Comparison of ENCODE assay signal across 10 cellular contexts in genomic region chr5:14720236-14720923, GRCh38. TPM values are rescaled to one million over a fixed set of nuclear protein-coding genes. Genes with fewer than 3 reads are reported as not detected.
A peak's percentile ranks its signal among the peaks of the same experiment; 100 is the strongest.
DNase-seq lines count a peak whose midpoint lies in the region; ATAC-seq, FAIRE-seq and TF ChIP-seq lines count a peak whose summit lies in the region.
"Had no signal": no experiment of that assay in that cellular context is flagged by ENCODE, and none has a peak within 500 bp of the region (broad histone marks: within the 10 kb centered on the region; RNA-seq: fewer than 3 reads in every experiment).

No MANE protein-coding gene starts in this region.

- H3K4me2 ChIP-seq in K562 (ENCODE audit: insufficient read depth, low read length) = no peak overlapping the region
- H3K4me2 ChIP-seq in mesendoderm (ENCODE audit: low read length) = no peak overlapping the region
- H3K4me2 ChIP-seq in mammary epithelial cell (ENCODE audit: insufficient read depth, low read depth, low read length) = no peak overlapping the region

- no peaks in the 10 kb centered on the region for H3K9me1 ChIP-seq in K562 (ENCODE audit: control insufficient read depth, insufficient read depth, low read length)

- ATAC-seq in CD4-positive, alpha-beta T cell (ENCODE audit: poor library complexity) = peak; percentile 62
- no peak for ATAC-seq in K562
- no peak for ATAC-seq in HG03565 (IDR thresholded peaks at IDR 0.05; ENCODE audit: unreplicated experiment)

- H3K56ac ChIP-seq in mesendoderm (ENCODE audit: low read length) = no peak overlapping the region

- no peak for TF ChIP-seq POLR2A in K562 (conservative IDR thresholded peaks at IDR 0.05)

- DNase-seq in CD4-positive, alpha-beta T cell = peak in 1 of 10 experiments; percentile 26
- DNase-seq in HFFc6 (peak; percentile 77), K562 (ENCODE audit: extremely low read depth in 1 of 4, low spot score in 3 of 4) (no peak), mesendoderm (peak; percentile 37), activated gamma-delta T cell (lab: John Stamatoyannopoulos, UW) (no peak), mammary epithelial cell (no peak), activated gamma-delta T cell treated with Interleukin-2 at 50 U/mL for 16 hours (no peak)
- DNase-seq: NCI-H524 had no signal

- intact Hi-C loops in CD4-positive, alpha-beta T cell (cut with DNase I, micrococcal nuclease) = no loop called here
- intact Hi-C loops in K562 (cut with micrococcal nuclease) (loop anchor here (10.0 kb wide), 1 partner anchor 154 kb away; the partner anchor contains the start of gene ANKH), mammary epithelial cell (cut with micrococcal nuclease) (loop anchor here (10.0 kb wide), 1 partner anchor 224 kb away; no protein-coding TSS in a partner anchor)

- H3K27me3 ChIP-seq in CD4-positive, alpha-beta T cell (ENCODE audit: control insufficient read depth, insufficient read depth, low read length) = no peaks in the 10 kb centered on the region
- peaks cover 2 to 6% of the 10 kb centered on the region in 2 experiments for H3K27me3 ChIP-seq in K562 (ENCODE audit: control insufficient read depth in 2 of 2, insufficient read depth in 2 of 2, low read length in 2 of 2)
- no peaks in the 10 kb centered on the region for H3K27me3 ChIP-seq in mesendoderm (ENCODE audit: insufficient read depth, low read length, poor library complexity)
- H3K27me3 ChIP-seq in mammary epithelial cell (ENCODE audit: insufficient read depth, low read length) = no peaks in the 10 kb centered on the region

- no peak for TF ChIP-seq EP300 in K562 (IDR thresholded peaks at IDR 0.05; ENCODE audit: low read length)

- H3K36me3 Mint-ChIP-seq in CD4-positive, alpha-beta T cell (ENCODE audit: low read depth) = peaks cover 78% of the 10 kb centered on the region
- H3K36me3 Mint-ChIP-seq in HFFc6 (ENCODE audit: low read depth) = peaks cover 54% of the 10 kb centered on the region

- BruUV-seq in K562 (replicated peaks; lab: Mats Ljungman, UMichigan) (no TSS peak), mammary epithelial cell (replicated peaks; lab: Mats Ljungman, UMichigan) (no TSS peak)

- H3K27ac Mint-ChIP-seq in CD4-positive, alpha-beta T cell = peak overlapping the region; percentile 73
- peak overlapping the region; percentile 87 for H3K27ac Mint-ChIP-seq in HFFc6

- H2AK5ac ChIP-seq in mesendoderm (ENCODE audit: low read length) = no peak overlapping the region

- no peaks in the 10 kb centered on the region for H3K9me3 ChIP-seq in CD4-positive, alpha-beta T cell (ENCODE audit: control insufficient read depth, low read length)
- H3K9me3 ChIP-seq in K562 (replicated peaks; ENCODE audit: control insufficient read depth, insufficient read depth, low read depth, low read length) (no peaks in the 10 kb centered on the region), mammary epithelial cell (replicated peaks; ENCODE audit: insufficient read depth, low read length) (no peaks in the 10 kb centered on the region)

- no peak for TF ChIP-seq RAD21 in K562 (CRISPR knock-in tag; conservative IDR thresholded peaks at IDR 0.05 in 1 of 2, IDR thresholded peaks at IDR 0.05 in 1 of 2)

- no peak overlapping the region for H3K18ac ChIP-seq in mesendoderm (ENCODE audit: low read length)

- peak overlapping the region; percentile 67 for H3K23ac ChIP-seq in mesendoderm (ENCODE audit: low read length)

- dilution Hi-C loops in mammary epithelial cell (cut with HindIII; ENCODE audit: low sequenced_read_pairs) = loop anchor here (5.0 kb wide), 1 partner anchor 257 kb away; no protein-coding TSS in a partner anchor

- H2BK120ac ChIP-seq in mesendoderm (ENCODE audit: low read depth, low read length) = no peak overlapping the region

- no peak overlapping the region for H2BK15ac ChIP-seq in mesendoderm (replicated peaks; ENCODE audit: low read depth)

- H3K27me3 Mint-ChIP-seq in CD4-positive, alpha-beta T cell = no peaks in the 10 kb centered on the region
- peaks cover 3% of the 10 kb centered on the region; the same call in 1 of the 2 replicates for H3K27me3 Mint-ChIP-seq in HFFc6 (ENCODE audit: insufficient read depth)

- no peak overlapping the region for H3K9ac ChIP-seq in K562 (ENCODE audit: insufficient read depth in 1 of 2, low read depth in 2 of 2, low read length in 2 of 2)
- no peak overlapping the region for H3K9ac ChIP-seq in mesendoderm (ENCODE audit: low read length)
- no peak overlapping the region for H3K9ac ChIP-seq in mammary epithelial cell (ENCODE audit: insufficient read depth, low read length)

- H3K79me2 ChIP-seq in K562 (ENCODE audit: control insufficient read depth, insufficient read depth, low read length) (no peaks in the 10 kb centered on the region), mesendoderm (ENCODE audit: control insufficient read depth, insufficient read depth, low read length) (no peaks in the 10 kb centered on the region), mammary epithelial cell (ENCODE audit: insufficient read depth, low read length) (no peaks in the 10 kb centered on the region)

- no peak for TF ChIP-seq CTCF in CD4-positive, alpha-beta T cell (IDR thresholded peaks at IDR 0.05)
- no peak; the same call in 1 of the 2 replicates for TF ChIP-seq CTCF in HFFc6 (IDR thresholded peaks at IDR 0.05)
- TF ChIP-seq CTCF in K562 (IDR thresholded peaks at IDR 0.05 in 2 of 3, conservative IDR thresholded peaks at IDR 0.05 in 1 of 3; ENCODE audit: insufficient read depth in 2 of 3, low read depth in 1 of 3, low read length in 3 of 3) = no peak
- TF ChIP-seq CTCF in mammary epithelial cell (conservative IDR thresholded peaks at IDR 0.05 in 1 of 2, IDR thresholded peaks at IDR 0.05 in 1 of 2; ENCODE audit: extremely low read depth in 1 of 2, insufficient read depth in 1 of 2, low read depth in 1 of 2, low read length in 2 of 2) = no peak

- H3K4me3 Mint-ChIP-seq in CD4-positive, alpha-beta T cell = no peak overlapping the region
- H3K4me3 Mint-ChIP-seq in HFFc6 = peak overlapping the region; percentile 27; the same call in 1 of the 2 replicates

- H3K4me1 ChIP-seq in K562 (replicated peaks in 1 of 2; ENCODE audit: control insufficient read depth in 2 of 2, insufficient read depth in 2 of 2, low read length in 2 of 2) (peaks cover 0 to 6% of the 10 kb centered on the region in 2 experiments; a peak in 3 of 5 replicates), mesendoderm (ENCODE audit: control insufficient read depth, low read depth, low read length) (no peaks in the 10 kb centered on the region), mammary epithelial cell (ENCODE audit: insufficient read depth, low read length) (no peaks in the 10 kb centered on the region)

- CTCF ChIA-PET in CD4-positive, alpha-beta T cell (lab: Charles Lee) = interaction anchor here (0.8 kb wide), 1 partner anchor 39 kb away, joined by 3 read pairs; no protein-coding TSS in a partner anchor
- CTCF ChIA-PET in K562 (lab: Yijun Ruan, JAX; ENCODE audit: low intra/inter-chr PET ratio) (no interaction called here), mammary epithelial cell (lab: Charles Lee; ENCODE audit: low non-redundant PET) (interaction anchor here (0.7 kb wide), 1 partner anchor 36 kb away, joined by 6 read pairs; no protein-coding TSS in a partner anchor)

- POLR2A ChIA-PET in CD4-positive, alpha-beta T cell (lab: Charles Lee) = interaction anchor here (0.8 to 3.6 kb wide), 5 partner anchors 14 to 272 kb away, joined by 3 to 28 read pairs (median 3); no protein-coding TSS in a partner anchor
- POLR2A ChIA-PET in K562 (lab: Yijun Ruan, JAX) = interaction anchor here (0.9 to 1.8 kb wide), 2 partner anchors 11 to 23 kb away, joined by 3 to 4 read pairs; no protein-coding TSS in a partner anchor

- WGBS in K562 (ENCODE audit: insufficient coverage, low coverage, missing lambda C conversion rate) = 72% methylated on average over 3 of the region's 3 CpGs
- WGBS in mesendoderm (ENCODE audit: extremely low coverage, insufficient coverage, low lambda C conversion rate) = no CpG with 5 or more reads among the region's 3 CpGs
- 100% methylated on average over 3 of the region's 3 CpGs for WGBS in mammary epithelial cell (ENCODE audit: low coverage, missing lambda C conversion rate)

- no peak overlapping the region for H3K27ac ChIP-seq in CD4-positive, alpha-beta T cell (ENCODE audit: low read depth, low read length)
- H3K27ac ChIP-seq in K562 (ENCODE audit: extremely low read depth, low read depth, low read length) (no peak overlapping the region), mesendoderm (ENCODE audit: low read depth, low read length) (no peak overlapping the region), mammary epithelial cell (ENCODE audit: insufficient read depth, low read depth, low read length) (no peak overlapping the region)

- H3K79me1 ChIP-seq in mesendoderm (ENCODE audit: low read length) = no peaks in the 10 kb centered on the region

- no peak overlapping the region for H4K5ac ChIP-seq in mesendoderm (ENCODE audit: low read length)

- H3K4me1 Mint-ChIP-seq in CD4-positive, alpha-beta T cell (ENCODE audit: low read depth) = peaks cover 40% of the 10 kb centered on the region
- peaks cover 42% of the 10 kb centered on the region for H3K4me1 Mint-ChIP-seq in HFFc6 (ENCODE audit: low read depth)

- H3K4me3 ChIP-seq in K562 (no peak overlapping the region), mesendoderm (ENCODE audit: low read length) (no peak overlapping the region), mammary epithelial cell (replicated peaks in 1 of 3; ENCODE audit: insufficient read depth in 1 of 3, low read depth in 2 of 3, low read length in 3 of 3) (no peak overlapping the region)

- H2BK5ac ChIP-seq in mesendoderm (ENCODE audit: low read length) = no peak overlapping the region

- H2AFZ ChIP-seq in K562 (ENCODE audit: low read depth, low read length) (no peak overlapping the region), mammary epithelial cell (ENCODE audit: low read depth, low read length) (no peak overlapping the region)

- H4K20me1 ChIP-seq in K562 (replicated peaks; ENCODE audit: control insufficient read depth, insufficient read depth, low read length) (no peaks in the 10 kb centered on the region), mammary epithelial cell (ENCODE audit: insufficient read depth, low read length) (no peaks in the 10 kb centered on the region)

- H3K36me3 ChIP-seq in K562 (ENCODE audit: control insufficient read depth, insufficient read depth, low read length) (0 out of 3 replicates have a peak, but pooled peaks cover 3% of the 10 kb centered on the region), mesendoderm (ENCODE audit: control insufficient read depth, insufficient read depth, low read length) (no peaks in the 10 kb centered on the region), mammary epithelial cell (ENCODE audit: insufficient read depth, low read length) (no peaks in the 10 kb centered on the region)

- no peaks in the 10 kb centered on the region for H3K9me3 Mint-ChIP-seq in CD4-positive, alpha-beta T cell
- no peaks in the 10 kb centered on the region; the same call in 1 of the 2 replicates for H3K9me3 Mint-ChIP-seq in HFFc6

- no peak overlapping the region for H4K8ac ChIP-seq in mesendoderm (ENCODE audit: low read depth, low read length)

- FAIRE-seq in K562 (lab: Jason Lieb, UNC) = no peak
- FAIRE-seq: TTC549 had no signal

- in situ Hi-C loops in K562 (cut with MboI) = no loop called here
- in situ Hi-C loops in mammary epithelial cell (cut with MboI; ENCODE audit: low sequenced_read_pairs in 2 of 2) = loop anchor here (5.0 to 25.0 kb wide), 2 partner anchors 282 to 1267 kb away; no protein-coding TSS in a partner anchor

- no peak overlapping the region for H3K4ac ChIP-seq in mesendoderm (ENCODE audit: low read depth, low read length)

RNA-seq across cellular contexts. Expression of gene OTULIN, which starts 55.9 kb away (rescaled TPM):
- total RNA-seq in CD4-positive, alpha-beta T cell = 10 to 100 TPM; 69.4 to 77.0 TPM
- 10 to 100 TPM; 17.5 to 22.0 (median 21.3) TPM for total RNA-seq in HFFc6 (2021; fragmentation: NEBNext Ultra II Directional; extraction: Animal tissue kit (Norgen Biotek cat#: 25700))
- total RNA-seq in K562 (2011; cell fraction: chromatin; rRNA removed; ENCODE audit: low replicate concordance) = 32.6 and 75.0 TPM in 2 replicates
- total RNA-seq in K562 (2011; cell fraction: nucleolus; rRNA removed) = 26.8 and 28.3 TPM in 2 replicates
- 49.0 and 63.9 TPM in 2 replicates for total RNA-seq in K562 (2011; cell fraction: nucleoplasm; rRNA removed)
- total RNA-seq in K562 (2014; rRNA removed) = 28.6 and 31.4 TPM in 2 replicates
- 21.5 and 24.6 TPM in 2 replicates for total RNA-seq in K562 (2014; rRNA removed; fragmentation: Illumina TruSeq; extraction: Trizol)
- 20.1 and 20.5 TPM in 2 replicates for total RNA-seq in K562 (2015; rRNA removed; fragmentation: Illumina TruSeq; extraction: Trizol)
- 33.6 and 34.7 TPM in 2 replicates for total RNA-seq in K562 (2021)
- 17.8 and 20.4 TPM in 2 replicates for polyA plus RNA-seq in K562 (2011; rRNA removed)
- polyA plus RNA-seq in K562 (2011; cell fraction: cytosol; rRNA removed) = 9.9 and 12.8 TPM in 2 replicates
- polyA plus RNA-seq in K562 (2011; cell fraction: nucleus; rRNA removed) = 19.0 and 19.8 TPM in 2 replicates
- polyA plus RNA-seq in K562 (2012) = 10.0 and 11.5 TPM in 2 replicates
- polyA plus RNA-seq in K562 (2014; fragmentation: Illumina TruSeq; extraction: Trizol) = 12.3 and 13.3 TPM in 2 replicates
- polyA plus RNA-seq in K562 (2014; fragmentation: Nextera tagmentation; extraction: Ambion mirVana) = 1 to 10 TPM; 3.3 to 3.5 TPM
- polyA plus RNA-seq in K562 (2014; rRNA removed) = 12.4 and 16.2 TPM in 2 replicates
- 32.2 and 36.9 TPM in 2 replicates for polyA minus RNA-seq in K562 (2011; rRNA and poly(A)+ RNA removed)
- 19.6 and 21.0 TPM in 2 replicates for polyA minus RNA-seq in K562 (2011; cell fraction: cytosol; rRNA and poly(A)+ RNA removed)
- 37.8 and 47.7 TPM in 2 replicates for polyA minus RNA-seq in K562 (2011; cell fraction: nucleus; rRNA and poly(A)+ RNA removed)
- polyA plus RNA-seq in mesendoderm (2013, experiment 1 of 2) = 6.4 TPM
- polyA plus RNA-seq in mesendoderm (2013, experiment 2 of 2) = 6.2 TPM
- 10 to 100 TPM; 45.6 to 56.0 TPM for total RNA-seq in mammary epithelial cell
- polyA plus RNA-seq in mammary epithelial cell = 13.7 TPM
- 11.3 TPM for polyA minus RNA-seq in mammary epithelial cell

Comparison
In these comparisons a context has a peak if more than half of its experiments do, and no peak if none do; other contexts are left out.
1. DNase-seq: peak in HFFc6 (single experiment) and mesendoderm (single experiment); none in K562 (0 of 4), activated gamma-delta T cell (single experiment), mammary epithelial cell (single experiment) and activated gamma-delta T cell treated with Interleukin-2 at 50 U/mL for 16 hours (single experiment).
2. intact Hi-C loops: an anchor here in K562 (10.0 kb wide) and mammary epithelial cell (10.0 kb wide); none called in CD4-positive, alpha-beta T cell.